ENCODE assay signal across 1 cellular context in genomic region chr6:47787620-47788497, GRCh38.
TF ChIP-seq lines count a peak whose summit lies in the region.

No MANE protein-coding gene starts in this region.

TF ChIP-seq in K562, 482 proteins besides CTCF, POLR2A, EP300 and RAD21 (continued from another document):
- peak; percentile 88 for TF ChIP-seq DEAF1 (CRISPR knock-in tag; IDR thresholded peaks at IDR 0.05)
TF ChIP-seq in K562: peak in this region for 12.
